ENCODE assay signal across 8 cellular contexts in genomic region chr6:157323114-157323923, GRCh38. TPM values are rescaled to one million over a fixed set of nuclear protein-coding genes. Genes with fewer than 3 reads are reported as not detected.
DNase-seq lines count a peak whose midpoint lies in the region; TF ChIP-seq lines count a peak whose summit lies in the region.

TSS of gene TMEM242 (minus strand) at chr6:157323519. CDS start at chr6:157323499, 20 bp downstream.

- H3K36me3 Mint-ChIP-seq in type B pancreatic cell, result no peaks in the 10 kb centered on the region

- peak; percentile 93 for TF ChIP-seq POLR2A in NB4 (IDR thresholded peaks at IDR 0.05; ENCODE audit: extremely low read depth, insufficient read length)

- in situ Hi-C loops in HAP-1 (cut with MboI; ENCODE audit: low sequenced_read_pairs), result no loop called here

- peak; percentile 96 for DNase-seq in GM03348 (ENCODE audit: low spot score)
- peak; percentile 83 to 94 for DNase-seq in HAP-1 (ENCODE audit: low spot score in 2 of 2)
- peak; percentile 98 for DNase-seq in NB4 (ENCODE audit: low read depth)
- peak; percentile 88 for DNase-seq in activated effector memory CD4-positive, alpha-beta T cell treated with Interleukin-2 at 50 U/mL for 16 hours
- peak; percentile 81 for DNase-seq in glomerular endothelial cell (ENCODE audit: extremely low read depth, low read depth, low spot score)
- DNase-seq in type B pancreatic cell (ENCODE audit: extremely low spot score, unreplicated experiment), result peak; percentile 92
- no peak for DNase-seq in NCI-H526 (lab: John Stamatoyannopoulos, UW)

- H3K36me3 ChIP-seq in HAP-1 (replicated peaks) (no peaks in the 10 kb centered on the region; the same call in 1 of the 2 replicates), parathyroid adenoma (ENCODE audit: control insufficient read depth, insufficient read depth, low read length) (no peaks in the 10 kb centered on the region)

- H3K9ac ChIP-seq in parathyroid adenoma, result peak within 1 kb of the TSS; percentile 38

- peak within 1 kb of the TSS; percentile 92 for H3K27ac ChIP-seq in parathyroid adenoma

- H3K4me3 Mint-ChIP-seq in type B pancreatic cell, result peak within 1 kb of the TSS; percentile 99

- TF ChIP-seq CTCF in NB4 (IDR thresholded peaks at IDR 0.05; ENCODE audit: low read depth, low read length) (peak; percentile 10), parathyroid adenoma (IDR thresholded peaks at IDR 0.05) (peak; percentile 48), type B pancreatic cell (conservative IDR thresholded peaks at IDR 0.05) (peak; percentile 53)

- peaks cover 21% of the 10 kb centered on the region for H3K27me3 Mint-ChIP-seq in type B pancreatic cell

- no peaks in the 10 kb centered on the region for H3K9me3 Mint-ChIP-seq in type B pancreatic cell

- H3K27ac Mint-ChIP-seq in type B pancreatic cell, result peak within 1 kb of the TSS; percentile 98

- peaks cover 6% of the 10 kb centered on the region for H3K4me1 ChIP-seq in HAP-1
- no peaks in the 10 kb centered on the region for H3K4me1 ChIP-seq in parathyroid adenoma

- H2AFZ ChIP-seq in parathyroid adenoma, result peak within 1 kb of the TSS; percentile 93

- no peaks in the 10 kb centered on the region for H3K79me2 ChIP-seq in parathyroid adenoma

- H3K9me3 ChIP-seq in HAP-1 (no peaks in the 10 kb centered on the region), parathyroid adenoma (ENCODE audit: control insufficient read depth, low read length) (no peaks in the 10 kb centered on the region)

- peak within 1 kb of the TSS; percentile 89 for H3K4me3 ChIP-seq in HAP-1
- H3K4me3 ChIP-seq in NB4 (ENCODE audit: low read depth, low read length), result peak within 1 kb of the TSS; percentile 97
- peak within 1 kb of the TSS; percentile 98 for H3K4me3 ChIP-seq in parathyroid adenoma (ENCODE audit: low read depth, low read length)

- peak within 1 kb of the TSS; percentile 96 for H3K4me2 ChIP-seq in parathyroid adenoma (ENCODE audit: low read length)

- H3K27me3 ChIP-seq in HAP-1 (ENCODE audit: low read depth), result peaks cover 10% of the 10 kb centered on the region
- H3K27me3 ChIP-seq in parathyroid adenoma (ENCODE audit: control insufficient read depth, insufficient read depth, low read length), result no peaks in the 10 kb centered on the region

- H3K4me1 Mint-ChIP-seq in type B pancreatic cell (ENCODE audit: unreplicated experiment), result peaks cover 15% of the 10 kb centered on the region

RNA-seq across cellular contexts. Expression of gene TMEM242, which starts in this region (rescaled TPM):
- total RNA-seq in glomerular endothelial cell (6.0 and 6.8 TPM in 2 replicates), type B pancreatic cell (ENCODE audit: low replicate concordance) (10.1 and 11.7 TPM in 2 replicates)

Comparison
In these comparisons a context has a peak if more than half of its experiments do, and no peak if none do; other contexts are left out.
1. DNase-seq: peak in GM03348 (single experiment), HAP-1 (2 of 2), NB4 (single experiment), activated effector memory CD4-positive, alpha-beta T cell treated with Interleukin-2 at 50 U/mL for 16 hours (single experiment), glomerular endothelial cell (single experiment) and type B pancreatic cell (single experiment); none in NCI-H526 (0 of 2).
2. Peak in every context shown above with its lines, with median percentiles within 50 percentile points of each other: H3K4me3 ChIP-seq and CTCF ChIP-seq.